ENCODE assay signal across 1 cellular context in genomic region chr18:79523738-79524180, GRCh38.
TF ChIP-seq lines count a peak whose summit lies in the region.

No MANE protein-coding gene starts in this region.

TF ChIP-seq in GM12878, 131 proteins besides CTCF, POLR2A, EP300 and RAD21 (continued from another document and continues in another):
- TF ChIP-seq RBBP5 (conservative IDR thresholded peaks at IDR 0.05) (no peak), USF1 (IDR thresholded peaks at IDR 0.05; ENCODE audit: borderline replicate concordance, extremely low read length, insufficient read depth, low read depth, low read length) (no peak), NR2C2 (IDR thresholded peaks at IDR 0.05; ENCODE audit: borderline replicate concordance, control insufficient read depth, insufficient read length, low read depth) (no peak), RELA (IDR thresholded peaks at IDR 0.05; ENCODE audit: borderline replicate concordance, partially characterized antibody) (no peak), E4F1 (IDR thresholded peaks at IDR 0.05; ENCODE audit: borderline replicate concordance, partially characterized antibody) (no peak), KLF5 (IDR thresholded peaks at IDR 0.05; ENCODE audit: partially characterized antibody) (no peak), NFXL1 (IDR thresholded peaks at IDR 0.05; ENCODE audit: borderline replicate concordance) (no peak), GABPA (IDR thresholded peaks at IDR 0.05; ENCODE audit: low read depth) (no peak), CREB1 (IDR thresholded peaks at IDR 0.05; ENCODE audit: low read depth) (peak; percentile 4; the same call in 1 of the 2 replicates), HDAC6 (IDR thresholded peaks at IDR 0.05; ENCODE audit: unreplicated experiment) (no peak), IRF3 (IDR thresholded peaks at IDR 0.05) (no peak), ZBED1 (IDR thresholded peaks at IDR 0.05; ENCODE audit: borderline replicate concordance) (0 out of 2 replicates have a peak, but pooled peaks have one; percentile 35), IRF5 (IDR thresholded peaks at IDR 0.05; ENCODE audit: borderline replicate concordance) (peak; percentile 42; the same call in 1 of the 2 replicates), ASH2L (IDR thresholded peaks at IDR 0.05; ENCODE audit: borderline replicate concordance, low read depth) (no peak), SPI1 (IDR thresholded peaks at IDR 0.05; ENCODE audit: borderline replicate concordance, insufficient read depth, low read depth, low read length) (no peak), BCLAF1 (IDR thresholded peaks at IDR 0.05) (no peak), BHLHE40 (IDR thresholded peaks at IDR 0.05; ENCODE audit: borderline replicate concordance in 1 of 2, low read depth in 2 of 2, low read length in 1 of 2) (peak; percentile 75 to 77), ZNF24 (IDR thresholded peaks at IDR 0.05) (no peak), HCFC1 (IDR thresholded peaks at IDR 0.05; ENCODE audit: low read length) (no peak), RAD51 (IDR thresholded peaks at IDR 0.05) (peak; percentile 92), WRNIP1 (IDR thresholded peaks at IDR 0.05; ENCODE audit: borderline replicate concordance, low read depth, low read length) (no peak), TBL1XR1 (IDR thresholded peaks at IDR 0.05; ENCODE audit: low read depth, low read length) (peak; percentile 52), STAT3 (IDR thresholded peaks at IDR 0.05; ENCODE audit: low read depth, low read length) (no peak; the same call in 1 of the 2 replicates), E2F4 (IDR thresholded peaks at IDR 0.05; ENCODE audit: low read depth, low read length) (no peak), GATAD2B (conservative IDR thresholded peaks at IDR 0.05; ENCODE audit: low read depth) (no peak), CHD4 (IDR thresholded peaks at IDR 0.05) (no peak), POLR2AphosphoS5 (IDR thresholded peaks at IDR 0.05; ENCODE audit: low read length) (no peak), USF2 (IDR thresholded peaks at IDR 0.05; ENCODE audit: borderline replicate concordance, low read depth, low read length) (peak; percentile 35; the same call in 1 of the 2 replicates), CEBPB (IDR thresholded peaks at IDR 0.05; ENCODE audit: borderline replicate concordance in 1 of 2, low read depth in 2 of 2, low read length in 2 of 2) (no peak), YBX1 (IDR thresholded peaks at IDR 0.05) (no peak), ZZZ3 (IDR thresholded peaks at IDR 0.05; ENCODE audit: control insufficient read depth, insufficient read length, low read depth) (no peak), ZNF622 (IDR thresholded peaks at IDR 0.05) (no peak), SIX5 (IDR thresholded peaks at IDR 0.05; ENCODE audit: low read depth, low read length, severe bottlenecking) (no peak), ZNF384 (IDR thresholded peaks at IDR 0.05; ENCODE audit: borderline replicate concordance, low read depth, low read length) (no peak; the same call in 1 of the 2 replicates), ZNF592 (IDR thresholded peaks at IDR 0.05) (no peak), RELB (IDR thresholded peaks at IDR 0.05; ENCODE audit: low read depth) (peak; percentile 86), BMI1 (IDR thresholded peaks at IDR 0.05; ENCODE audit: borderline replicate concordance) (peak; percentile 52; the same call in 1 of the 2 replicates), NBN (IDR thresholded peaks at IDR 0.05) (no peak), NR2F1 (conservative IDR thresholded peaks at IDR 0.05) (peak; percentile 96), JUND (IDR thresholded peaks at IDR 0.05; ENCODE audit: low read depth, low read length) (no peak), REST (IDR thresholded peaks at IDR 0.05; ENCODE audit: low read depth, low read length) (no peak), HDGF (IDR thresholded peaks at IDR 0.05) (no peak), BRCA1 (IDR thresholded peaks at IDR 0.05; ENCODE audit: low read depth, low read length) (no peak)
